In the genomic region with DNA sequence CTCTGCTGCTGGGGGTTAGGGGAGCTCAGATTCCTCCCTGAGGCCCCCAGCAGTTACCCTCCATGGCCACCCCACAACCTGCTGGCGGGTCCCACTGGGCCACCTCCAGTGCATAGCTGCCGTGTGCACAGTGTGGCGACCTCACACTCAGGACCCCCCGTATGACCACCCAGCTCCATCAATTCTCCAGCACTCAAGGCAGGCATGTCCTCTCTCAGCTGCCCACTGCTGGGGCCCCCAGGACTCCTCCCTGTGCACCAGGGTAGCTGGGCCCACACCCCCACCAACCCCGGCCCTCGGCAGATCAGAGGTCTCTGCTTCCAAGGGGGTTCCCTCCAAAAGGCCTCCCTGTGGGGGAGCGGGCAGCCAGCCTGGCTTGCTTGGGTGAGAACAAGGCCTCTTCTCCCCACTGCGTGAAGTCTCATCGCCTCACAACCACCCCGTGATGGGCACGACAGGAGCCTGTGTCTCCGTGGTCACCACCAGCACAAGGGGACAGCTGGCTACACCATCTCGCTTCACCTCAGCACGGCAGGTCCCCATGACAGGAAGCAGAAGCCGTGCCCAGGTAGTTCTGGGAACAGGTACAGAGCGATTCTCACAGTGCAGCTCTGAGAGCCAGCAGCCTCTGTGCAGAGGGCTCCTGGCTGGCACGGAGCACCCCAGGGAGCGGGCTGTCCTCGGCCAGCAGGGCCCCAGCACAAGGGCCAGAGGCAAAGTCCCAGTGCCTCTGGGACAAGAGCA, we compare ENCODE assay signal across 1 cellular context.
A peak's percentile ranks its signal among the peaks of the same experiment; 100 is the strongest.
TF ChIP-seq lines count a peak whose summit lies in the region.

No MANE protein-coding gene starts in this region.

TF ChIP-seq in HepG2, 621 proteins besides CTCF, POLR2A, EP300 and RAD21:
- TF ChIP-seq BHLHE40 (IDR thresholded peaks at IDR 0.05; ENCODE audit: low read length), result no peak
- peak; percentile 3 for TF ChIP-seq AGO2 (optimal IDR thresholded peaks at IDR 0.05; ENCODE audit: low read depth, low read length)
- TF ChIP-seq AGO1 (IDR thresholded peaks at IDR 0.05; ENCODE audit: low read depth, low read length, poor library complexity, severe bottlenecking), result peak; percentile 63
- 0 out of 2 replicates have a peak, but pooled peaks have one; percentile 15 for TF ChIP-seq POLR2G (IDR thresholded peaks at IDR 0.05; ENCODE audit: low read depth, low read length)
- peak; percentile 10 for TF ChIP-seq RBM22 (optimal IDR thresholded peaks at IDR 0.05; ENCODE audit: low read length)
